8 cellular contexts compared by ENCODE assay signal in the genomic region with DNA sequence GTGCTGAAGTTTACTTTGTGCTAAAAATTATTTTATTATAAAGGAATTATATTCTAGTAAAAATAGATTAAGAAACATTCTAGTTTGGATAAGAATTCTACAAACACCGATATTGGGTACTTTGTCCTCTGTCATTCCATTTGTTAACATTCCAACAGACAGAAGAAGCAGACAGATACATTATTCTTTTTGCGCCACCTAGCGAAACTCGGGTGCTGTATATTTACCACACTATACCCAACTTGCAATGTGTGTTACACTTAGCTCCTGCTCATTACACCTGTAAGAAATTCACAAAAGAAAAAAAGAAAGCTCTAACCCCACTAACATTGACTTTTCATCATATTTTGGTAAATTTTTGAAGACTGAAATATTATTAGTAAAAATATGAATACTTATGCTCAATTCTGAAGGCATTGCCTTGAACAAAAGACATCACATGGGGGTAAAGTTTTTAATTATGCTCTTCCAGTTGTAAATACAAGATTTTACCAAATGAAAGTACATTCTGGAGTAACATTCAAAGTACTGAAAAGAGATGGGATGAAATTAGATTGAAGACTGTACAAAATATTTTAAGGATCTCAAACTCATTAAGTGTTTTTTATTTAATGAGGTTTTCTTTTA.
DNase-seq lines count a peak whose midpoint lies in the region; ATAC-seq and TF ChIP-seq lines count a peak whose summit lies in the region.

No MANE protein-coding gene starts in this region.

- H3K9me3 Mint-ChIP-seq in CD4-positive, alpha-beta T cell = no peaks in the 10 kb centered on the region
- H3K9me3 Mint-ChIP-seq in activated CD4-positive, alpha-beta T cell treated with anti-CD3 and anti-CD28 coated beads, Interleukin-2, amount 10 ng/mL, durations not matched to agents 24 days and 14 days = peaks cover 4% of the 10 kb centered on the region
- H3K9me3 Mint-ChIP-seq in naive thymus-derived CD8-positive, alpha-beta T cell = no peaks in the 10 kb centered on the region

- no peaks in the 10 kb centered on the region for H3K36me3 ChIP-seq in uterus

- H3K27me3 Mint-ChIP-seq in CD4-positive, alpha-beta T cell = no peaks in the 10 kb centered on the region
- H3K27me3 Mint-ChIP-seq in activated CD4-positive, alpha-beta T cell treated with anti-CD3 and anti-CD28 coated beads, Interleukin-2, amount 10 ng/mL, durations not matched to agents 24 days and 14 days = no peaks in the 10 kb centered on the region
- no peaks in the 10 kb centered on the region for H3K27me3 Mint-ChIP-seq in naive thymus-derived CD8-positive, alpha-beta T cell

- peaks cover 4% of the 10 kb centered on the region for H3K36me3 Mint-ChIP-seq in CD4-positive, alpha-beta T cell (ENCODE audit: low read depth)
- H3K36me3 Mint-ChIP-seq in activated CD4-positive, alpha-beta T cell treated with anti-CD3 and anti-CD28 coated beads, Interleukin-2, amount 10 ng/mL, durations not matched to agents 24 days and 14 days (ENCODE audit: low read depth) = no peaks in the 10 kb centered on the region
- H3K36me3 Mint-ChIP-seq in naive thymus-derived CD8-positive, alpha-beta T cell = peaks cover 0 to 2% (median 0%) of the 10 kb centered on the region in 3 donors

- H3K27ac ChIP-seq in CD4-positive, alpha-beta T cell (ENCODE audit: low read depth, low read length) = no peak overlapping the region
- no peak overlapping the region for H3K27ac ChIP-seq in uterus

- peak in 4 of 10 experiments; percentile 3 to 11 (median 7) for DNase-seq in CD4-positive, alpha-beta T cell
- DNase-seq in NCI-H2196 (lab: John Stamatoyannopoulos, UW; ENCODE audit: unreplicated experiment) (peak; percentile 75), fibroblast of gingiva (ENCODE audit: low read depth) (peak; percentile 65), uterus (peak; percentile 23 to 27)
- peak; percentile 78 for DNase-seq in activated CD4-positive, alpha-beta T cell treated with anti-CD3 and anti-CD28 coated beads, Interleukin-2, amount 10 ng/mL, durations not matched to agents 24 days and 14 days
- DNase-seq in naive thymus-derived CD8-positive, alpha-beta T cell = peak in 7 of 10 donors; percentile 3 to 25 (median 7)

- ATAC-seq in CD4-positive, alpha-beta T cell (ENCODE audit: poor library complexity) = no peak
- ATAC-seq in GM18907 (IDR thresholded peaks at IDR 0.05; ENCODE audit: unreplicated experiment) = peak; percentile 96
- ATAC-seq in HG03103 (IDR thresholded peaks at IDR 0.05; ENCODE audit: low read depth, unreplicated experiment) = peak; percentile 90
- no peak for ATAC-seq in naive thymus-derived CD8-positive, alpha-beta T cell

- no peak overlapping the region for H3K27ac Mint-ChIP-seq in CD4-positive, alpha-beta T cell
- H3K27ac Mint-ChIP-seq in activated CD4-positive, alpha-beta T cell treated with anti-CD3 and anti-CD28 coated beads, Interleukin-2, amount 10 ng/mL, durations not matched to agents 24 days and 14 days = no peak overlapping the region
- no peak overlapping the region for H3K27ac Mint-ChIP-seq in naive thymus-derived CD8-positive, alpha-beta T cell

- intact Hi-C loops in CD4-positive, alpha-beta T cell (cut with DNase I, micrococcal nuclease) = loop anchor here (2.0 to 10.0 kb wide), 4 partner anchors 567 to 900 kb away; no protein-coding TSS in a partner anchor
- intact Hi-C loops in activated CD4-positive, alpha-beta T cell treated with anti-CD3 and anti-CD28 coated beads, Interleukin-2, amount 10 ng/mL, durations not matched to agents 24 days and 14 days (cut with micrococcal nuclease) = loop anchor here (2.0 kb wide), 3 partner anchors 324 to 816 kb away; a partner anchor contains a TSS
- intact Hi-C loops in uterus (cut with DNase I; ENCODE audit: low total_unique reads) = no loop called here

- CTCF ChIA-PET in CD4-positive, alpha-beta T cell (lab: Charles Lee) = interaction anchor here (1.3 kb wide), 1 partner anchor 8 kb away, joined by 4 read pairs; no protein-coding TSS in a partner anchor

- H3K4me1 Mint-ChIP-seq in CD4-positive, alpha-beta T cell (ENCODE audit: low read depth) = no peaks in the 10 kb centered on the region
- H3K4me1 Mint-ChIP-seq in activated CD4-positive, alpha-beta T cell treated with anti-CD3 and anti-CD28 coated beads, Interleukin-2, amount 10 ng/mL, durations not matched to agents 24 days and 14 days = no peaks in the 10 kb centered on the region
- H3K4me1 Mint-ChIP-seq in naive thymus-derived CD8-positive, alpha-beta T cell = no peaks in the 10 kb centered on the region

- H3K4me3 ChIP-seq in uterus = no peak overlapping the region

- H3K4me3 Mint-ChIP-seq in CD4-positive, alpha-beta T cell = no peak overlapping the region
- no peak overlapping the region for H3K4me3 Mint-ChIP-seq in activated CD4-positive, alpha-beta T cell treated with anti-CD3 and anti-CD28 coated beads, Interleukin-2, amount 10 ng/mL, durations not matched to agents 24 days and 14 days
- H3K4me3 Mint-ChIP-seq in naive thymus-derived CD8-positive, alpha-beta T cell = no peak overlapping the region

- no peaks in the 10 kb centered on the region for H3K9me3 ChIP-seq in CD4-positive, alpha-beta T cell (ENCODE audit: control insufficient read depth, low read length)
- no peaks in the 10 kb centered on the region for H3K9me3 ChIP-seq in uterus

- TF ChIP-seq CTCF in CD4-positive, alpha-beta T cell (IDR thresholded peaks at IDR 0.05) = peak; percentile 65
- peak; percentile 54 to 66 (median 60) for TF ChIP-seq CTCF in uterus (IDR thresholded peaks at IDR 0.05)

- no peak for TF ChIP-seq POLR2A in uterus (IDR thresholded peaks at IDR 0.05)

- POLR2A ChIA-PET in CD4-positive, alpha-beta T cell (lab: Charles Lee) = no interaction called here
- POLR2A ChIA-PET in naive thymus-derived CD8-positive, alpha-beta T cell (lab: Charles Lee) = no interaction called here

- H3K4me1 ChIP-seq in uterus = no peaks in the 10 kb centered on the region

- H3K27me3 ChIP-seq in CD4-positive, alpha-beta T cell (ENCODE audit: control insufficient read depth, insufficient read depth, low read length) = no peaks in the 10 kb centered on the region
- H3K27me3 ChIP-seq in uterus = no peaks in the 10 kb centered on the region

Comparison
In these comparisons a context has a peak if more than half of its experiments do, and no peak if none do; other contexts are left out.
1. ATAC-seq: peak in GM18907 (single experiment) and HG03103 (single experiment); none in CD4-positive, alpha-beta T cell (single experiment) and naive thymus-derived CD8-positive, alpha-beta T cell (0 of 2).